19 cellular contexts compared by ENCODE assay signal in the genomic region with DNA sequence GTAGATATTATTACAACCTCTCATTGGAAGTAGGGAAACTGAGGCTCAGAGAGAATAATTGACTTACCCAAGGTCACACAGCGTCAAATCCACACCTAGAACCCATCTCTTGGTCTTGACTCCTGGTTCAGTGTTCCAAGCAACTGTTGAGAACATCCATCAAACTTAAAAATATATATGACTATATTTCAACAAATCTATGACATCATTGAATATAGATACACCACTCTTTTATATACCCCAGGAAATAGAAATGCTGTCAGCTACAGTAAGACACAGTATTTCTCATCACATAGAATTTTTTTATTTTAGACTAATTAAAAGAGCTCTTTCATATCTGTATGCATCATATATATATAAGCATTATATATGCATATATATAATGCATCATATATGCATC. TPM values are rescaled to one million over a fixed set of nuclear protein-coding genes. Genes with fewer than 3 reads are reported as not detected.
DNase-seq lines count a peak whose midpoint lies in the region; ATAC-seq and TF ChIP-seq lines count a peak whose summit lies in the region.
"Had no signal": no experiment of that assay in that cellular context is flagged by ENCODE, and none has a peak within 500 bp of the region (broad histone marks: within the 10 kb centered on the region; RNA-seq: fewer than 3 reads in every experiment).

No MANE protein-coding gene starts in this region.

- H3K9me3 ChIP-seq in BLaER1 treated with 17β-estradiol and CSF1 and Interleukin-3, amounts not matched to agents 10 nM and 100 nM (replicated peaks in 1 of 11) = no peaks in the 10 kb centered on the region
- H3K9me3 ChIP-seq in HEK293 (ENCODE audit: control insufficient read depth, insufficient read depth, low read depth, low read length) (no peaks in the 10 kb centered on the region), T-helper 17 cell (ENCODE audit: control insufficient read depth, low read length, poor library complexity, severe bottlenecking) (no peaks in the 10 kb centered on the region)
- no peaks in the 10 kb centered on the region for H3K9me3 ChIP-seq in CD4-positive, alpha-beta T cell (ENCODE audit: control insufficient read depth, low read length)
- H3K9me3 ChIP-seq: A549, BE2C, Caco-2 had no signal

- CTCF ChIA-PET in HEK293 (lab: Yijun Ruan, JAX) = interaction anchor here (1.2 kb wide), 1 partner anchor 165 kb away, joined by 3 read pairs; no protein-coding TSS in a partner anchor
- CTCF ChIA-PET in CD4-positive, alpha-beta T cell (lab: Charles Lee) = no interaction called here

- TF ChIP-seq CTCF in HEK293 (tag by site-specific recombination; IDR thresholded peaks at IDR 0.05) = no peak
- no peak for TF ChIP-seq CTCF in CD4-positive, alpha-beta T cell (IDR thresholded peaks at IDR 0.05)

- H3K4me1 Mint-ChIP-seq in T-helper 17 cell = peaks cover 8% of the 10 kb centered on the region
- peaks cover 35% of the 10 kb centered on the region for H3K4me1 Mint-ChIP-seq in dendritic cell treated with granulocyte-macrophage colony-stimulating factor and Interleukin-4, amounts not matched to agents 40 ng/mL and 50 ng/mL, for 4 days (ENCODE audit: low read depth)
- H3K4me1 Mint-ChIP-seq in CD4-positive, alpha-beta T cell (ENCODE audit: low read depth) = peaks cover 6% of the 10 kb centered on the region

- DNase-seq in T-helper 17 cell = no peak
- no peak for DNase-seq in activated T-cell treated with anti-CD3 and anti-CD28 coated beads, Interleukin-2, amount 50 U/mL, for 48 hours
- no peak for DNase-seq in RKO (ENCODE audit: low spot score)
- DNase-seq in CD4-positive, alpha-beta T cell = no peak
- DNase-seq: 8988T, ACHN, BE2C, Caco-2, DMS 273 treated with DMSO at 0.1 percent for 48 hours, DMS79, EL, GM23248, H7, HCEC 1CT had no signal

- peaks cover 34 to 50% (median 40%) of the 10 kb centered on the region in 10 experiments for H3K4me1 ChIP-seq in BLaER1 treated with 17β-estradiol and CSF1 and Interleukin-3, amounts not matched to agents 10 nM and 100 nM
- no peaks in the 10 kb centered on the region for H3K4me1 ChIP-seq in HEK293 (ENCODE audit: control insufficient read depth, insufficient read depth, low read length)
- H3K4me1 ChIP-seq: A549, BE2C, Caco-2 had no signal

- no peaks in the 10 kb centered on the region for H3K36me3 ChIP-seq in BLaER1 treated with 17β-estradiol and CSF1 and Interleukin-3, amounts not matched to agents 10 nM and 100 nM
- H3K36me3 ChIP-seq in HEK293 (ENCODE audit: control insufficient read depth in 2 of 2, insufficient read depth in 1 of 2, low read length in 2 of 2) = no peaks in the 10 kb centered on the region
- H3K36me3 ChIP-seq: BE2C had no signal

- H3K9ac ChIP-seq in BLaER1 treated with 17β-estradiol and CSF1 and Interleukin-3, amounts not matched to agents 10 nM and 100 nM = no peak overlapping the region
- H3K9ac ChIP-seq: GM23248 had no signal

- H3K4me3 ChIP-seq in BLaER1 treated with 17β-estradiol and CSF1 and Interleukin-3, amounts not matched to agents 10 nM and 100 nM = no peak overlapping the region
- no peak overlapping the region for H3K4me3 ChIP-seq in HEK293 (ENCODE audit: low read depth, low read length)
- H3K4me3 ChIP-seq: A549, GM23248 had no signal

- no peak for ATAC-seq in T-helper 17 cell
- ATAC-seq in CD4-positive, alpha-beta T cell (ENCODE audit: poor library complexity) = no peak
- ATAC-seq: A549; CD8-positive, alpha-beta T cell had no signal

- peak overlapping the region in 2 of 11 experiments; percentile 3 to 40; a peak in 2 of 22 replicates for H3K27ac ChIP-seq in BLaER1 treated with 17β-estradiol and CSF1 and Interleukin-3, amounts not matched to agents 10 nM and 100 nM
- no peak overlapping the region for H3K27ac ChIP-seq in HEK293 (ENCODE audit: extremely low read depth, low read depth, low read length)
- H3K27ac ChIP-seq in CD4-positive, alpha-beta T cell (ENCODE audit: low read depth, low read length) = no peak overlapping the region
- H3K27ac ChIP-seq: A549, GM23248 had no signal

- peaks cover 0 to 6% (median 0%) of the 10 kb centered on the region in 11 experiments; a peak in 3 of 22 replicates for H3K27me3 ChIP-seq in BLaER1 treated with 17β-estradiol and CSF1 and Interleukin-3, amounts not matched to agents 10 nM and 100 nM
- no peaks in the 10 kb centered on the region for H3K27me3 ChIP-seq in CD4-positive, alpha-beta T cell (ENCODE audit: control insufficient read depth, insufficient read depth, low read length)
- H3K27me3 ChIP-seq: BE2C had no signal

- no peaks in the 10 kb centered on the region for H3K36me3 Mint-ChIP-seq in T-helper 17 cell (ENCODE audit: low read depth)
- peaks cover 9% of the 10 kb centered on the region for H3K36me3 Mint-ChIP-seq in dendritic cell treated with granulocyte-macrophage colony-stimulating factor and Interleukin-4, amounts not matched to agents 40 ng/mL and 50 ng/mL, for 4 days (ENCODE audit: low read depth)
- H3K36me3 Mint-ChIP-seq in CD4-positive, alpha-beta T cell (ENCODE audit: low read depth) = no peaks in the 10 kb centered on the region
- H3K36me3 Mint-ChIP-seq: CD8-positive, alpha-beta T cell had no signal

- H3K27ac Mint-ChIP-seq in T-helper 17 cell = no peak overlapping the region
- peak overlapping the region; percentile 91 for H3K27ac Mint-ChIP-seq in dendritic cell treated with granulocyte-macrophage colony-stimulating factor and Interleukin-4, amounts not matched to agents 40 ng/mL and 50 ng/mL, for 4 days
- no peak overlapping the region for H3K27ac Mint-ChIP-seq in CD4-positive, alpha-beta T cell
- H3K27ac Mint-ChIP-seq: CD8-positive, alpha-beta T cell had no signal

- H3K4me3 Mint-ChIP-seq in T-helper 17 cell = peak overlapping the region; percentile 31
- H3K4me3 Mint-ChIP-seq in dendritic cell treated with granulocyte-macrophage colony-stimulating factor and Interleukin-4, amounts not matched to agents 40 ng/mL and 50 ng/mL, for 4 days = peak overlapping the region; percentile 13
- H3K4me3 Mint-ChIP-seq in CD4-positive, alpha-beta T cell = no peak overlapping the region
- H3K4me3 Mint-ChIP-seq: CD8-positive, alpha-beta T cell had no signal

- POLR2A ChIA-PET in HEK293 (lab: Yijun Ruan, JAX) = no interaction called here
- POLR2A ChIA-PET in CD4-positive, alpha-beta T cell (lab: Charles Lee) = no interaction called here

- peaks cover 10% of the 10 kb centered on the region for H3K27me3 Mint-ChIP-seq in T-helper 17 cell
- peaks cover 30% of the 10 kb centered on the region for H3K27me3 Mint-ChIP-seq in dendritic cell treated with granulocyte-macrophage colony-stimulating factor and Interleukin-4, amounts not matched to agents 40 ng/mL and 50 ng/mL, for 4 days
- no peaks in the 10 kb centered on the region for H3K27me3 Mint-ChIP-seq in CD4-positive, alpha-beta T cell

- no peaks in the 10 kb centered on the region for H3K9me3 Mint-ChIP-seq in dendritic cell treated with granulocyte-macrophage colony-stimulating factor and Interleukin-4, amounts not matched to agents 40 ng/mL and 50 ng/mL, for 4 days
- no peaks in the 10 kb centered on the region for H3K9me3 Mint-ChIP-seq in CD4-positive, alpha-beta T cell
- H3K9me3 Mint-ChIP-seq: CD8-positive, alpha-beta T cell had no signal

- H3K4me2 ChIP-seq in BLaER1 treated with 17β-estradiol and CSF1 and Interleukin-3, amounts not matched to agents 10 nM and 100 nM = peak overlapping the region in 9 of 11 experiments; percentile 29 to 84 (median 79); a peak in 16 of 22 replicates
- H3K4me2 ChIP-seq: A549 had no signal

- intact Hi-C loops in dendritic cell treated with granulocyte-macrophage colony-stimulating factor and Interleukin-4, amounts not matched to agents 40 ng/mL and 50 ng/mL, for 4 days (cut with micrococcal nuclease) = no loop called here
- intact Hi-C loops in CD4-positive, alpha-beta T cell (cut with DNase I, micrococcal nuclease) = no loop called here

- H4K20me1 ChIP-seq in BLaER1 treated with 17β-estradiol and CSF1 and Interleukin-3, amounts not matched to agents 10 nM and 100 nM = no peaks in the 10 kb centered on the region

TF ChIP-seq in HEK293, 187 proteins besides CTCF, POLR2A, EP300 and RAD21:
- TF ChIP-seq, protein P1, sequence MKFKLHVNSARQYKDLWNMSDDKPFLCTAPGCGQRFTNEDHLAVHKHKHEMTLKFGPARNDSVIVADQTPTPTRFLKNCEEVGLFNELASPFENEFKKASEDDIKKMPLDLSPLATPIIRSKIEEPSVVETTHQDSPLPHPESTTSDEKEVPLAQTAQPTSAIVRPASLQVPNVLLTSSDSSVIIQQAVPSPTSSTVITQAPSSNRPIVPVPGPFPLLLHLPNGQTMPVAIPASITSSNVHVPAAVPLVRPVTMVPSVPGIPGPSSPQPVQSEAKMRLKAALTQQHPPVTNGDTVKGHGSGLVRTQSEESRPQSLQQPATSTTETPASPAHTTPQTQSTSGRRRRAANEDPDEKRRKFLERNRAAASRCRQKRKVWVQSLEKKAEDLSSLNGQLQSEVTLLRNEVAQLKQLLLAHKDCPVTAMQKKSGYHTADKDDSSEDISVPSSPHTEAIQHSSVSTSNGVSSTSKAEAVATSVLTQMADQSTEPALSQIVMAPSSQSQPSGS (tag by site-specific recombination; IDR thresholded peaks at IDR 0.05; ENCODE audit: low read depth) = peak; percentile 83
- TF ChIP-seq ZNF529 (tag by site-specific recombination; IDR thresholded peaks at IDR 0.05; ENCODE audit: insufficient replicate concordance) (no peak), ZNF664 (tag by site-specific recombination; IDR thresholded peaks at IDR 0.05) (no peak), ZNF121 (tag by site-specific recombination; IDR thresholded peaks at IDR 0.05) (no peak)

RNA-seq across cellular contexts. Expression of a gene that starts 56.9 kb away (rescaled TPM):
- total RNA-seq in T-helper 17 cell = 100 to 1,000 TPM; 186 to 243 TPM
- 100 to 1,000 TPM; 202 to 209 TPM for total RNA-seq in CD4-positive, alpha-beta T cell
